Comparison of ENCODE assay signal across 1 cellular context in genomic region chr2:74575320-74575719, GRCh38.
TF ChIP-seq lines count a peak whose summit lies in the region.

No MANE protein-coding gene starts in this region.

TF ChIP-seq in GM23338, 12 proteins besides CTCF, POLR2A, EP300 and RAD21 (continued from another document):
- TF ChIP-seq ZNF462 (CRISPR knock-in tag; IDR thresholded peaks at IDR 0.05), result no peak
- no peak for TF ChIP-seq EZH2 (IDR thresholded peaks at IDR 0.05; ENCODE audit: low read depth, unreplicated experiment)
- no peak for TF ChIP-seq NANOG (IDR thresholded peaks at IDR 0.05; ENCODE audit: borderline replicate concordance)
- no peak for TF ChIP-seq POLR2AphosphoS5 (IDR thresholded peaks at IDR 0.05; ENCODE audit: low read depth)
- no peak for TF ChIP-seq EZH2phosphoT487 (IDR thresholded peaks at IDR 0.05; ENCODE audit: unreplicated experiment)
- no peak for TF ChIP-seq CREB1 (CRISPR knock-in tag; IDR thresholded peaks at IDR 0.05; ENCODE audit: low read depth)
- TF ChIP-seq, protein P1, sequence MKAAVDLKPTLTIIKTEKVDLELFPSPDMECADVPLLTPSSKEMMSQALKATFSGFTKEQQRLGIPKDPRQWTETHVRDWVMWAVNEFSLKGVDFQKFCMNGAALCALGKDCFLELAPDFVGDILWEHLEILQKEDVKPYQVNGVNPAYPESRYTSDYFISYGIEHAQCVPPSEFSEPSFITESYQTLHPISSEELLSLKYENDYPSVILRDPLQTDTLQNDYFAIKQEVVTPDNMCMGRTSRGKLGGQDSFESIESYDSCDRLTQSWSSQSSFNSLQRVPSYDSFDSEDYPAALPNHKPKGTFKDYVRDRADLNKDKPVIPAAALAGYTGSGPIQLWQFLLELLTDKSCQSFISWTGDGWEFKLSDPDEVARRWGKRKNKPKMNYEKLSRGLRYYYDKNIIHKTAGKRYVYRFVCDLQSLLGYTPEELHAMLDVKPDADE (IDR thresholded peaks at IDR 0.05), result no peak
- TF ChIP-seq STAT1 (IDR thresholded peaks at IDR 0.05; ENCODE audit: unreplicated experiment), result no peak
- TF ChIP-seq ZNF114 (CRISPR knock-in tag; IDR thresholded peaks at IDR 0.05), result no peak
- no peak for TF ChIP-seq ZNF331 (CRISPR knock-in tag; IDR thresholded peaks at IDR 0.05; ENCODE audit: low read depth)
